19 cellular contexts compared by ENCODE assay signal in the genomic region with DNA sequence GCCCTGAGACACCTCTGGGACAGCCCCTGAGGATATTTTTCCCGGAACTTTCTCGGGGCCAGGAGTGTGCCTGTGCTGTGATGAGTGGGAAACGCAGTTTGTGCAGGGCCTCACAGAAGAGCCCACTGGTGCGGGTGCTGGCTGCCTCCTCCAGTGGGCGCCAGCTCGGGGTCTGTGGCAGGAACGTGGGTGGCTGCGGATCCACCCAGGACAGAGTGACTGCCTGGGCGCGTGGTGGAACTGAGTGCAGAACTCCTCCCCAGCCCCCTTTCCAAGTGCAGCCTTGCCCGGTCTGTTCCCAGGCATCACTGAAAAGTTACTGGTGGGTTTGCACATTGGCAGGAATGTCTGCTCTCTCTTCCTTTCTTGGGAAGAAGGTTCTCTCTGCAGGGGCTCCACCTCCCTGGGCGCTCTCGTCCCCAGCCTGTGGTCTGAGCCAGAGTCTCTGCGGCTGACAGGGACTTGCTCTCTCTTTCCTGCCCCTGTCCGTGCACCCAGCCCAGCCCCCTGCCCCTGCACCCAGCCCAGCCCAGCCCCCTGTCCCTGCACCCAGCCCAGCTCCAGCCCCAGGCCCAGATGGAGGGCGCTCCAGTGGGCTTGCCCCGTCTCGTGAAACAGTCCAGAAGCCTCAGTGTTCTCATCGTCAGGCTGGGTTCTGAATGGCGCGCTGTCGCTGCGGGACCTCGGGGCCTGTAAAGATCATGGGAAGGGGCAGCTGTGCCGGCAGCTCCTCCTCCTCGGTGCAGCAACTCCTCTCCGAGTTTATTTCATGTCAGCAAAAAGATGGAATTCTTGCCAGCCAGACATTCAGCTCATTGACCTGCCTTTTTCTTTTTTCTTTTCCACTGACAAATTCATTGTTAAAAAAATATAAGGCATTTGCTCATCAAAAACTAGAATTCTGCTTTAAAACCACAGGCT.
DNase-seq lines count a peak whose midpoint lies in the region; ATAC-seq and TF ChIP-seq lines count a peak whose summit lies in the region.
"Had no signal": no experiment of that assay in that cellular context is flagged by ENCODE, and none has a peak within 500 bp of the region (broad histone marks: within the 10 kb centered on the region; RNA-seq: fewer than 3 reads in every experiment).

No MANE protein-coding gene starts in this region.

- H3K36me3 ChIP-seq in NT2/D1 (ENCODE audit: insufficient read depth, insufficient read length, low read length) (peaks cover 67% of the 10 kb centered on the region), neuronal stem cell (replicated peaks in 1 of 2; ENCODE audit: control insufficient read depth in 2 of 2, insufficient read depth in 2 of 2, low read length in 2 of 2) (peaks cover 7 to 12% of the 10 kb centered on the region in 2 donors)
- H3K36me3 ChIP-seq: cardiac muscle cell had no signal

- peak; percentile 18 for DNase-seq in ELF-1 (ENCODE audit: low read depth, low spot score)
- no peak for DNase-seq in NT2/D1 (ENCODE audit: low read depth, low spot score)
- no peak for DNase-seq in choroid plexus epithelial cell (ENCODE audit: low read depth)
- DNase-seq in neuronal stem cell (ENCODE audit: low spot score) = no peak
- DNase-seq in HK-2 (ENCODE audit: unreplicated experiment) = no peak
- no peak for DNase-seq in activated T-cell treated with anti-CD3 and anti-CD28 coated beads, Interleukin-2, amount 50 U/mL, for 1 hour
- DNase-seq: COR-L47, erythroblast, foreskin keratinocyte, hypothalamus, natural killer cell, NCI-H1436 treated with DMSO at 0.1 percent for 48 hours, NCI-H2171 treated with DMSO at 0.1 percent for 48 hours, NCI-H69, T-helper 2 cell, upper lobe of right lung had no signal

- peak overlapping the region; percentile 80 for H3K18ac ChIP-seq in neuronal stem cell (ENCODE audit: low read length)

- H3K14ac ChIP-seq in neuronal stem cell (ENCODE audit: low read length) = no peak overlapping the region

- no peak overlapping the region for H3K4ac ChIP-seq in neuronal stem cell (ENCODE audit: low read length)

- H3K4me2 ChIP-seq in neuronal stem cell (ENCODE audit: insufficient read depth, low read length, poor library complexity, severe bottlenecking) = no peak overlapping the region

- H4K91ac ChIP-seq in neuronal stem cell (ENCODE audit: low read depth, low read length, poor library complexity) = no peak overlapping the region

- H4K8ac ChIP-seq in neuronal stem cell (ENCODE audit: low read depth, low read length) = no peak overlapping the region

- TF ChIP-seq CTCF in choroid plexus epithelial cell (conservative IDR thresholded peaks at IDR 0.05; ENCODE audit: low read depth, low read length) = peak; percentile 19

- no peak overlapping the region for H2BK12ac ChIP-seq in neuronal stem cell (ENCODE audit: low read length)

- H3K4me1 ChIP-seq in NT2/D1 (ENCODE audit: insufficient read depth, insufficient read length) (peaks cover 28% of the 10 kb centered on the region), neuronal stem cell (ENCODE audit: control insufficient read depth in 2 of 2, insufficient read depth in 1 of 2, low read depth in 1 of 2, low read length in 2 of 2) (no peaks in the 10 kb centered on the region)
- H3K4me1 ChIP-seq: foreskin keratinocyte, upper lobe of right lung had no signal

- H3K79me1 ChIP-seq in neuronal stem cell (ENCODE audit: low read depth, low read length) = peaks cover 3% of the 10 kb centered on the region

- no peak overlapping the region for H2BK120ac ChIP-seq in neuronal stem cell (ENCODE audit: low read depth, low read length)

- no peak overlapping the region for H3K4me3 ChIP-seq in NT2/D1 (ENCODE audit: insufficient read length, low read depth)
- no peak overlapping the region for H3K4me3 ChIP-seq in choroid plexus epithelial cell (ENCODE audit: low read depth, low read length)
- H3K4me3 ChIP-seq in neuronal stem cell (ENCODE audit: low read length in 2 of 2) = no peak overlapping the region
- H3K4me3 ChIP-seq: cardiac muscle cell, upper lobe of right lung had no signal

- H2AFZ ChIP-seq in neuronal stem cell (ENCODE audit: low read length) = no peak overlapping the region

- H2AK5ac ChIP-seq in neuronal stem cell (ENCODE audit: low read depth, low read length) = no peak overlapping the region

- H2BK15ac ChIP-seq in neuronal stem cell (ENCODE audit: low read length) = no peak overlapping the region

- H3K9me3 ChIP-seq in NT2/D1 (ENCODE audit: insufficient read depth, low read length) = peaks cover 18% of the 10 kb centered on the region; the same call in 1 of the 2 replicates
- no peaks in the 10 kb centered on the region for H3K9me3 ChIP-seq in neuronal stem cell (replicated peaks in 1 of 2; ENCODE audit: control insufficient read depth in 2 of 2, insufficient read depth in 1 of 2, low read depth in 1 of 2, low read length in 2 of 2)
- H3K9me3 ChIP-seq: upper lobe of right lung had no signal

- H3K27ac ChIP-seq in neuronal stem cell (replicated peaks; ENCODE audit: low read length) = no peak overlapping the region
- H3K27ac ChIP-seq: cardiac muscle cell, foreskin keratinocyte, upper lobe of right lung had no signal

- peak overlapping the region; percentile 56 for H3K23ac ChIP-seq in neuronal stem cell (ENCODE audit: low read depth, low read length, poor library complexity)

- ATAC-seq in HG03342 (IDR thresholded peaks at IDR 0.05; ENCODE audit: unreplicated experiment) (no peak), HG03442 (IDR thresholded peaks at IDR 0.05; ENCODE audit: unreplicated experiment) (no peak)
- ATAC-seq: foreskin keratinocyte, upper lobe of right lung had no signal

- H2BK5ac ChIP-seq in neuronal stem cell (ENCODE audit: low read length) = no peak overlapping the region

- H3K27me3 ChIP-seq in NT2/D1 (ENCODE audit: insufficient read depth, insufficient read length) = no peaks in the 10 kb centered on the region
- H3K27me3 ChIP-seq in neuronal stem cell (ENCODE audit: control insufficient read depth in 3 of 3, insufficient read depth in 3 of 3, low read depth in 1 of 3, low read length in 3 of 3) = no peaks in the 10 kb centered on the region
- H3K27me3 ChIP-seq: cardiac muscle cell, foreskin keratinocyte, upper lobe of right lung had no signal

- no CpG with 5 or more reads among the region's 27 CpGs for WGBS in neuronal stem cell (ENCODE audit: extremely low coverage in 2 of 2, insufficient read length in 2 of 2, insufficient replicate concordance in 1 of 2), 2 donors

- H3K9ac ChIP-seq in NT2/D1 (ENCODE audit: insufficient read length, low read depth) (peak overlapping the region; percentile 17), neuronal stem cell (ENCODE audit: low read depth, low read length, poor library complexity) (no peak overlapping the region)
